15 cellular contexts compared by ENCODE assay signal in the genomic region with DNA sequence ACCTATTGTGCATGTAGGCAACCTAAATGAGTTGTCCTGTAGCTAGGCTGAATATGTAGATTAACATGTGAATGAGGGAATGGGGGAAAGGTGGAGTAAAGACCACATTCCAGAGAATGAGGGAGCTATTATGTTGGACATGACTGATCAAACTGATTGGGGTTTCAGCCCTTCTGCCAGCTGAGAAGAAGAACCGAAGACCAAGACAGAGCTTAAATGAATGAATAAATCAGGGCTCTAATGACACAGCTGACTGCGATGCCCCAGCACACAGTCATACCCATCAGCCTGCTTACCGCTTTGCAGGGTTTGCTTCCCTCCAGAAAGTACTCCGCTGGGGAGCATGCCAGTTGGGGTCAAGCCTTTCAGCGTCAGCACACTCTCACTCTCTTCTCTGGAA.
"Had no signal": no experiment of that assay in that cellular context is flagged by ENCODE, and none has a peak within 500 bp of the region (broad histone marks: within the 10 kb centered on the region; RNA-seq: fewer than 3 reads in every experiment).

No MANE protein-coding gene starts in this region.

- H3K27ac Mint-ChIP-seq: activated CD4-positive, alpha-beta T cell treated with anti-CD3 and anti-CD28 coated beads, Interleukin-2, amount 10 ng/mL, durations not matched to agents 24 days and 14 days; activated CD8-positive, alpha-beta T cell treated with anti-CD3 and anti-CD28 coated beads for 36 hours; activated naive CD8-positive, alpha-beta T cell treated with anti-CD3 and anti-CD28 coated beads for 36 hours; activated T-helper 17 cell treated with anti-CD3 and anti-CD28 coated beads, Interleukin-2, amount 50 U/mL, for 72 hours; mesothelial cell of epicardium; stimulated activated naive B cell treated with anti-CD40 and anti-IgM and Interleukin-4, amounts not matched to agents 10 μg/mL and 1 μg/mL and 100 μg/mL, for 72 hours had no signal

- DNase-seq: activated CD4-positive, alpha-beta T cell treated with anti-CD3 and anti-CD28 coated beads, Interleukin-2, amount 10 ng/mL, durations not matched to agents 24 days and 14 days; activated CD8-positive, alpha-beta T cell treated with anti-CD3 and anti-CD28 coated beads for 36 hours; activated naive CD4-positive, alpha-beta T cell; activated naive CD8-positive, alpha-beta T cell treated with anti-CD3 and anti-CD28 coated beads for 36 hours; activated T-cell treated with anti-CD3 and anti-CD28 coated beads, Interleukin-2, amount 50 U/mL, for 1 hour; amygdala; posterior cingulate gyrus; retina; spleen; stimulated activated naive B cell treated with anti-CD40 and anti-IgM and Interleukin-4, amounts not matched to agents 10 μg/mL and 1 μg/mL and 100 μg/mL, for 72 hours; T-helper 9 cell had no signal

- H3K36me3 Mint-ChIP-seq: natural killer cell treated with Interleukin-12 subunit alpha and Interleukin-12 subunit beta and Interleukin-15 and Interleukin-18, amount 100 ng/mL, for 72 hours had no signal

- ATAC-seq: activated CD8-positive, alpha-beta T cell treated with anti-CD3 and anti-CD28 coated beads for 36 hours; activated T-helper 17 cell treated with anti-CD3 and anti-CD28 coated beads, Interleukin-2, amount 50 U/mL, for 72 hours; natural killer cell treated with Interleukin-12 subunit alpha and Interleukin-12 subunit beta and Interleukin-15 and Interleukin-18, amount 100 ng/mL, for 72 hours; stimulated activated naive B cell treated with anti-CD40 and anti-IgM and Interleukin-4, amounts not matched to agents 10 μg/mL and 1 μg/mL and 100 μg/mL, for 72 hours had no signal

- H3K4me3 Mint-ChIP-seq: activated CD4-positive, alpha-beta T cell treated with anti-CD3 and anti-CD28 coated beads, Interleukin-2, amount 10 ng/mL, durations not matched to agents 24 days and 14 days; activated CD8-positive, alpha-beta T cell treated with anti-CD3 and anti-CD28 coated beads for 36 hours; activated naive CD8-positive, alpha-beta T cell treated with anti-CD3 and anti-CD28 coated beads for 36 hours; activated T-helper 17 cell treated with anti-CD3 and anti-CD28 coated beads, Interleukin-2, amount 50 U/mL, for 72 hours; mesothelial cell of epicardium; natural killer cell treated with Interleukin-12 subunit alpha and Interleukin-12 subunit beta and Interleukin-15 and Interleukin-18, amount 100 ng/mL, for 72 hours; stimulated activated naive B cell treated with anti-CD40 and anti-IgM and Interleukin-4, amounts not matched to agents 10 μg/mL and 1 μg/mL and 100 μg/mL, for 72 hours had no signal

- H3K27me3 Mint-ChIP-seq: activated CD4-positive, alpha-beta T cell treated with anti-CD3 and anti-CD28 coated beads, Interleukin-2, amount 10 ng/mL, durations not matched to agents 24 days and 14 days; activated CD8-positive, alpha-beta T cell treated with anti-CD3 and anti-CD28 coated beads for 36 hours; activated naive CD8-positive, alpha-beta T cell treated with anti-CD3 and anti-CD28 coated beads for 36 hours; activated T-helper 17 cell treated with anti-CD3 and anti-CD28 coated beads, Interleukin-2, amount 50 U/mL, for 72 hours; natural killer cell treated with Interleukin-12 subunit alpha and Interleukin-12 subunit beta and Interleukin-15 and Interleukin-18, amount 100 ng/mL, for 72 hours; stimulated activated naive B cell treated with anti-CD40 and anti-IgM and Interleukin-4, amounts not matched to agents 10 μg/mL and 1 μg/mL and 100 μg/mL, for 72 hours had no signal

- H3K9me3 ChIP-seq: spleen had no signal

- H3K27me3 ChIP-seq: spleen had no signal

- H3K9me3 Mint-ChIP-seq: activated CD4-positive, alpha-beta T cell treated with anti-CD3 and anti-CD28 coated beads, Interleukin-2, amount 10 ng/mL, durations not matched to agents 24 days and 14 days; activated CD8-positive, alpha-beta T cell treated with anti-CD3 and anti-CD28 coated beads for 36 hours; activated naive CD8-positive, alpha-beta T cell treated with anti-CD3 and anti-CD28 coated beads for 36 hours; activated T-helper 17 cell treated with anti-CD3 and anti-CD28 coated beads, Interleukin-2, amount 50 U/mL, for 72 hours; mesothelial cell of epicardium; natural killer cell treated with Interleukin-12 subunit alpha and Interleukin-12 subunit beta and Interleukin-15 and Interleukin-18, amount 100 ng/mL, for 72 hours; stimulated activated naive B cell treated with anti-CD40 and anti-IgM and Interleukin-4, amounts not matched to agents 10 μg/mL and 1 μg/mL and 100 μg/mL, for 72 hours had no signal

- H3K4me3 ChIP-seq: lung, spleen had no signal

- H3K4me1 Mint-ChIP-seq: activated naive CD8-positive, alpha-beta T cell treated with anti-CD3 and anti-CD28 coated beads for 36 hours had no signal

- H3K27ac ChIP-seq: spleen had no signal
